In genomic region chr2:177796011-177796410, GRCh38 we compare ENCODE assay signal across 29 cellular contexts.
"Had no signal": no experiment of that assay in that cellular context is flagged by ENCODE, and none has a peak within 500 bp of the region (broad histone marks: within the 10 kb centered on the region; RNA-seq: fewer than 3 reads in every experiment).

No MANE protein-coding gene starts in this region.

- H3K9me3 ChIP-seq: ascending aorta, breast epithelium, esophagus muscularis mucosa, gastrocnemius medialis had no signal

- ATAC-seq: activated CD4-positive, alpha-beta T cell treated with anti-CD3 and anti-CD28 coated beads for 36 hours; activated naive CD4-positive, alpha-beta T cell treated with anti-CD3 and anti-CD28 coated beads, Interleukin-2, amount 50 U/mL, for 72 hours; activated T-cell treated with anti-CD3 and anti-CD28 coated beads, Interleukin-2, amount 50 U/mL, for 72 hours; effector memory CD8-positive, alpha-beta T cell; foreskin keratinocyte; gastrocnemius medialis had no signal

- H3K4me1 ChIP-seq: ascending aorta, breast epithelium, foreskin keratinocyte had no signal

- H3K4me3 ChIP-seq: ascending aorta, breast epithelium, esophagus muscularis mucosa, gastrocnemius medialis had no signal

- DNase-seq: activated CD4-positive, alpha-beta memory T cell treated with anti-CD3 and anti-CD28 coated beads, Interleukin-2, amount 10 ng/mL, durations not matched to agents 7 days and 5 days; activated CD4-positive, alpha-beta T cell treated with anti-CD3 and anti-CD28 coated beads for 36 hours; activated CD4-positive, alpha-beta T cell treated with anti-CD3 and anti-CD28 coated beads, Interleukin-2, amount 10 ng/mL, durations not matched to agents 7 days and 5 days; activated CD4-positive, alpha-beta T cell treated with anti-CD3 and anti-CD28 coated beads, Interleukin-2, amount 50 U/mL, for 4 hours; activated CD4-positive, CD25-positive, alpha-beta regulatory T cell; activated CD4-positive, CD25-positive, alpha-beta regulatory T cell treated with anti-CD3 and anti-CD28 coated beads, Interleukin-2, amount 50 U/mL, for 72 hours; activated CD8-positive, alpha-beta memory T cell treated with anti-CD3 and anti-CD28 coated beads, Interleukin-2, amount 50 U/mL, for 48 hours; activated gamma-delta T cell; activated naive CD4-positive, alpha-beta T cell; activated naive CD4-positive, alpha-beta T cell treated with anti-CD3 and anti-CD28 coated beads, Interleukin-2, amount 10 ng/mL, durations not matched to agents 7 days and 5 days; activated naive CD8-positive, alpha-beta T cell treated with anti-CD3 and anti-CD28 coated beads, Interleukin-2, amount 10 ng/mL, durations not matched to agents 7 days and 5 days; activated T-cell treated with anti-CD3 and anti-CD28 coated beads for 4 hours; activated T-cell treated with anti-CD3 and anti-CD28 coated beads, Interleukin-2, amount 50 U/mL, for 24 hours; activated T-cell treated with anti-CD3 and anti-CD28 coated beads, Interleukin-2, amount 50 U/mL, for 72 hours; caudate nucleus; cortex of kidney; dermis blood vessel endothelial cell; effector CD4-positive, alpha-beta T cell; effector memory CD8-positive, alpha-beta T cell; erythroblast; foreskin keratinocyte; gastrocnemius medialis; glutamatergic neuron; T-helper 1 cell; T-helper 2 cell had no signal

- H3K27me3 ChIP-seq: ascending aorta, breast epithelium, esophagus muscularis mucosa, gastrocnemius medialis had no signal

- H3K27ac ChIP-seq: ascending aorta, breast epithelium, esophagus muscularis mucosa, foreskin keratinocyte, gastrocnemius medialis had no signal

- H3K36me3 ChIP-seq: ascending aorta, breast epithelium, esophagus muscularis mucosa, gastrocnemius medialis had no signal
